ENCODE assay signal across 29 cellular contexts in genomic region chr7:150465414-150465813, GRCh38. TPM values are rescaled to one million over a fixed set of nuclear protein-coding genes. Genes with fewer than 3 reads are reported as not detected.
DNase-seq lines count a peak whose midpoint lies in the region; ATAC-seq, FAIRE-seq and TF ChIP-seq lines count a peak whose summit lies in the region.
"Had no signal": no experiment of that assay in that cellular context is flagged by ENCODE, and none has a peak within 500 bp of the region (broad histone marks: within the 10 kb centered on the region; RNA-seq: fewer than 3 reads in every experiment).

No MANE protein-coding gene starts in this region.

- H3K4me3 ChIP-seq in left ventricle myocardium inferior (no peak overlapping the region), dorsolateral prefrontal cortex (no peak overlapping the region)
- H3K4me3 ChIP-seq: GM23338, SJSA1, suprapubic skin had no signal

- peaks cover 76 to 89% (median 80%) of the 10 kb centered on the region in 3 donors for H3K36me3 Mint-ChIP-seq in immature natural killer cell

- H3K4me1 Mint-ChIP-seq in immature natural killer cell, result peaks cover 88 to 99% of the 10 kb centered on the region in 2 donors
- H3K4me1 Mint-ChIP-seq: GM23338 had no signal

- H3K27me3 ChIP-seq in left ventricle myocardium inferior (ENCODE audit: low read depth) (no peaks in the 10 kb centered on the region), dorsolateral prefrontal cortex (no peaks in the 10 kb centered on the region)
- H3K27me3 ChIP-seq: foreskin keratinocyte, SJSA1, suprapubic skin had no signal

- peak overlapping the region; percentile 49 to 86 (median 74) for H3K27ac Mint-ChIP-seq in immature natural killer cell
- H3K27ac Mint-ChIP-seq: GM23338 had no signal

- intact Hi-C loops in left ventricle myocardium inferior (cut with micrococcal nuclease) (no loop called here), left cardiac atrium (cut with DNase I) (no loop called here), dorsolateral prefrontal cortex (cut with DNase I) (no loop called here)

- peak; percentile 2 for DNase-seq in NCI-H510A treated with DMSO at 0.1 percent for 48 hours (lab: John Stamatoyannopoulos, UW)
- DNase-seq in NCI-H510A (lab: John Stamatoyannopoulos, UW), result no peak
- no peak for DNase-seq in left ventricle myocardium inferior
- DNase-seq in left cardiac atrium, result no peak
- no peak for DNase-seq in immature natural killer cell
- no peak for DNase-seq in frontal cortex (ENCODE audit: low spot score in 2 of 2)
- DNase-seq in dorsolateral prefrontal cortex, result no peak
- no peak for DNase-seq in 8988T
- DNase-seq: cerebellar nuclear complex; DMS 273 treated with DMSO at 0.1 percent for 48 hours; foreskin keratinocyte; KG1; MM.1S; naive B cell; NCI-H2029 treated with DMSO at 0.1 percent for 48 hours; NCI-H226; NCI-H774; RPMI8226; stimulated activated naive CD4-positive, alpha-beta T cell; T-helper 2 cell had no signal

- TF ChIP-seq CTCF in left ventricle myocardium inferior (IDR thresholded peaks at IDR 0.05; ENCODE audit: borderline replicate concordance) (no peak), dorsolateral prefrontal cortex (IDR thresholded peaks at IDR 0.05 in 54 of 56, conservative IDR thresholded peaks at IDR 0.05 in 2 of 56; ENCODE audit: low read depth in 1 of 56, partially characterized antibody in 56 of 56) (no peak)

- peaks cover 24 to 32% (median 27%) of the 10 kb centered on the region in 6 donors for H3K9me3 Mint-ChIP-seq in immature natural killer cell

- H3K27ac ChIP-seq in left ventricle myocardium inferior (replicated peaks) (peak overlapping the region; percentile 65), dorsolateral prefrontal cortex (no peak overlapping the region)
- H3K27ac ChIP-seq: 22Rv1, foreskin keratinocyte, SJSA1, suprapubic skin had no signal

- H3K4me3 Mint-ChIP-seq in immature natural killer cell, result peak overlapping the region; percentile 36 to 69 (median 47)
- H3K4me3 Mint-ChIP-seq: GM23338, naive B cell had no signal

- no peak for ATAC-seq in left cardiac atrium
- ATAC-seq: foreskin keratinocyte, GM23338, left lobe of liver had no signal

- peaks cover 32% of the 10 kb centered on the region for H3K9me3 ChIP-seq in left ventricle myocardium inferior (replicated peaks)
- H3K9me3 ChIP-seq: SJSA1 had no signal

- H3K4me1 ChIP-seq in left ventricle myocardium inferior, result peaks cover 47% of the 10 kb centered on the region
- H3K4me1 ChIP-seq: foreskin keratinocyte, SJSA1 had no signal

- H3K36me3 ChIP-seq in left ventricle myocardium inferior, result peaks cover 40% of the 10 kb centered on the region
- H3K36me3 ChIP-seq: SJSA1, suprapubic skin had no signal

- peaks cover 0 to 3% (median 0%) of the 10 kb centered on the region in 3 donors for H3K27me3 Mint-ChIP-seq in immature natural killer cell (ENCODE audit: low read depth in 3 of 3)

- FAIRE-seq in frontal cortex (lab: Jason Lieb, UNC), result no peak
- FAIRE-seq: astrocyte, GM12892, urothelium cell line had no signal

RNA-seq across cellular contexts. Expression of gene GIMAP8, which starts 15.0 kb away (rescaled TPM):
- total RNA-seq in left ventricle myocardium inferior, result 11.0 TPM
- total RNA-seq in left cardiac atrium, result 10 to 100 TPM; 16.6 to 19.7 TPM
- polyA plus RNA-seq in immature natural killer cell, result 10 to 100 TPM in 1 of 3 donors, 1 to 10 TPM in 2; 2.6 to 25.1 (median 5.0) TPM
- 1.6 TPM for total RNA-seq in frontal cortex
- total RNA-seq in dorsolateral prefrontal cortex, result 10 to 100 TPM in 1 of 120 experiments, 1 to 10 TPM in 119; 1.6 to 10.3 (median 3.5) TPM
- total RNA-seq: astrocyte, epithelial cell of proximal tubule, GM23338, SJSA1 had no signal

RNA-seq across cellular contexts. Expression of gene GIMAP7, which starts 49.3 kb away (rescaled TPM):
- total RNA-seq in left ventricle myocardium inferior (16.8 TPM), left cardiac atrium (10 to 100 TPM; 25.0 to 26.0 TPM), frontal cortex (2.4 TPM), dorsolateral prefrontal cortex (10 to 100 TPM in 23 of 120 experiments, 1 to 10 TPM in 97; 3.1 to 21.0 (median 7.4) TPM)
- polyA plus RNA-seq in immature natural killer cell, result 100 to 1,000 TPM; 285 to 709 (median 555) TPM
- total RNA-seq: astrocyte, epithelial cell of proximal tubule, foreskin keratinocyte, GM23338, SJSA1 had no signal
- polyA plus RNA-seq: foreskin keratinocyte, GM23338 had no signal
